Comparison of ENCODE assay signal across 21 cellular contexts in the genomic region with DNA sequence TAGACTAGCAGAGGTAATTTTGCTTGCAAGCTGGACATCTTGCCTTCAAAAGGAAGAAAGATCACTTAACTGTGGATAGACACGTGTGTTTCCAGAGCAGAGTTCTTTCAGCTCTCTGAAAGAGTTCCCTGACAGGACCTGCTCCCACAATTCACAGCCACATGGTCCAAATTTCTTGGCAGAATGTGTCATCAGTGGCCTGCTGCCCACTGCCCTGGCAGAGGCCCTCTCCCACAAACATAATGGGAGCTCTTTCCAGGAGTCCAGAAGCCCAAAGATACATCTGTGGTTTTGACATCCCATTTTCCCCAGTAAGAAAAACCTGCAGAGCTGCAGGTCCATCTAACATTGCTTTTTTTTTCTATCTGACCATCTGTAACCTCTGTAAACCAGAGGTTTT. TPM values are rescaled to one million over a fixed set of nuclear protein-coding genes. Genes with fewer than 3 reads are reported as not detected.
DNase-seq lines count a peak whose midpoint lies in the region; ATAC-seq and TF ChIP-seq lines count a peak whose summit lies in the region.
"Had no signal": no experiment of that assay in that cellular context is flagged by ENCODE, and none has a peak within 500 bp of the region (broad histone marks: within the 10 kb centered on the region; RNA-seq: fewer than 3 reads in every experiment).

No MANE protein-coding gene starts in this region.

- no peak overlapping the region for H3K4me3 ChIP-seq in MG63
- no peak overlapping the region for H3K4me3 ChIP-seq in left ventricle myocardium inferior
- H3K4me3 ChIP-seq: adrenal gland, K562, vagina had no signal

- intact Hi-C loops in left ventricle myocardium inferior (cut with micrococcal nuclease), result no loop called here

- DNase-seq in MG63, result peak; percentile 75
- peak in 41 of 61 donors; percentile 0 to 62 (median 17) for DNase-seq in caudate nucleus (lab: John Stamatoyannopoulos, UW)
- peak; percentile 16 for DNase-seq in left ventricle myocardium inferior
- DNase-seq in putamen (ENCODE audit: low spot score), result peak; percentile 40
- DNase-seq in NCI-H2196 (lab: John Stamatoyannopoulos, UW; ENCODE audit: unreplicated experiment), result no peak
- no peak for DNase-seq in NCI-H1930 (lab: John Stamatoyannopoulos, UW)
- DNase-seq: activated CD4-positive, alpha-beta T cell treated with anti-CD3 and anti-CD28 coated beads for 1 hour; activated T-cell treated with anti-CD3 and anti-CD28 coated beads, Interleukin-2, amount 50 U/mL, for 1 hour; adrenal gland; DMS53; effector CD8-positive, alpha-beta T cell; erythroblast; NCI-H1436 treated with DMSO at 0.1 percent for 48 hours; NCI-H2171; NCI-H526 treated with DMSO at 0.1 percent for 48 hours had no signal

- no peak for TF ChIP-seq CTCF in left ventricle myocardium inferior (IDR thresholded peaks at IDR 0.05; ENCODE audit: borderline replicate concordance)

- H3K9me3 ChIP-seq in MG63 (peaks cover 1% of the 10 kb centered on the region), left ventricle myocardium inferior (replicated peaks) (no peaks in the 10 kb centered on the region)
- H3K9me3 ChIP-seq: adrenal gland, vagina had no signal

- H3K27me3 ChIP-seq in MG63, result no peaks in the 10 kb centered on the region
- H3K27me3 ChIP-seq in left ventricle myocardium inferior (ENCODE audit: low read depth), result no peaks in the 10 kb centered on the region
- H3K27me3 ChIP-seq: adrenal gland, vagina had no signal

- H3K36me3 ChIP-seq in MG63 (no peaks in the 10 kb centered on the region), left ventricle myocardium inferior (no peaks in the 10 kb centered on the region)
- H3K36me3 ChIP-seq: adrenal gland, vagina had no signal

- ATAC-seq in GM21576 (IDR thresholded peaks at IDR 0.05; ENCODE audit: unreplicated experiment), result no peak
- ATAC-seq: HCT116; K562; natural killer cell treated with Interleukin-12 subunit alpha and Interleukin-12 subunit beta and Interleukin-15 and Interleukin-18, amount 100 ng/mL, for 72 hours had no signal

- H3K27ac ChIP-seq in caudate nucleus (ENCODE audit: low read depth, low read length), result no peak overlapping the region
- H3K27ac ChIP-seq in left ventricle myocardium inferior (replicated peaks), result peak overlapping the region; percentile 12
- H3K27ac ChIP-seq: adrenal gland, parathyroid adenoma, vagina had no signal

- peaks cover 18% of the 10 kb centered on the region for H3K4me1 ChIP-seq in left ventricle myocardium inferior
- H3K4me1 ChIP-seq: adrenal gland, vagina had no signal

RNA-seq across cellular contexts. Expression of a gene that starts 48.3 kb away (rescaled TPM):
- 3.5 and 11.9 TPM in 2 replicates for total RNA-seq in MG63 (2014; rRNA removed; shearing (Covaris generic); ENCODE audit: low replicate concordance)
- total RNA-seq in left ventricle myocardium inferior, result 10.6 TPM

RNA-seq across cellular contexts. Expression of a gene that starts 49.1 kb away (rescaled TPM):
- 94.1 and 171 TPM in 2 replicates for total RNA-seq in MG63 (2014; rRNA removed; shearing (Covaris generic); ENCODE audit: low replicate concordance)
- total RNA-seq in left ventricle myocardium inferior, result 35.1 TPM

Comparison
In these comparisons a context has a peak if more than half of its experiments do, and no peak if none do; other contexts are left out.
1. DNase-seq: peak in MG63 (single experiment), caudate nucleus (41 of 61), left ventricle myocardium inferior (single experiment) and putamen (single experiment); none in NCI-H2196 (single experiment) and NCI-H1930 (0 of 2).